ENCODE assay signal across 10 cellular contexts in genomic region chr1:109718495-109718894, GRCh38. TPM values are rescaled to one million over a fixed set of nuclear protein-coding genes. Genes with fewer than 3 reads are reported as not detected.
A peak's percentile ranks its signal among the peaks of the same experiment; 100 is the strongest.
DNase-seq lines count a peak whose midpoint lies in the region; ATAC-seq lines count a peak whose summit lies in the region.
"Had no signal": no experiment of that assay in that cellular context is flagged by ENCODE, and none has a peak within 500 bp of the region (broad histone marks: within the 10 kb centered on the region; RNA-seq: fewer than 3 reads in every experiment).

No MANE protein-coding gene starts in this region.

- H3F3A ChIP-seq in GM23248 (ENCODE audit: insufficient read depth), result peaks cover 19% of the 10 kb centered on the region

- H3K36me3 ChIP-seq in GM23248 (ENCODE audit: low read depth), result no peaks in the 10 kb centered on the region

- no peaks in the 10 kb centered on the region for H3K36me3 Mint-ChIP-seq in activated T-helper 17 cell treated with anti-CD3 and anti-CD28 coated beads, Interleukin-2, amount 50 U/mL, for 72 hours (ENCODE audit: low read depth)
- H3K36me3 Mint-ChIP-seq: immature natural killer cell had no signal

- peak overlapping the region; percentile 70 for H3K27ac ChIP-seq in GM23248
- H3K27ac ChIP-seq: testis had no signal

- no peak overlapping the region for H3K27ac Mint-ChIP-seq in activated T-helper 17 cell treated with anti-CD3 and anti-CD28 coated beads, Interleukin-2, amount 50 U/mL, for 72 hours
- H3K27ac Mint-ChIP-seq: activated CD4-positive, alpha-beta T cell treated with anti-CD3 and anti-CD28 coated beads, Interleukin-2, amount 10 ng/mL, durations not matched to agents 7 days and 5 days; immature natural killer cell had no signal

- H3K9me2 ChIP-seq in GM23248 (ENCODE audit: insufficient read depth), result no peaks in the 10 kb centered on the region

- peak overlapping the region; percentile 31; the same call in 1 of the 2 replicates for H3K9ac ChIP-seq in GM23248

- ATAC-seq in left lobe of liver, result peak; percentile 89
- no peak for ATAC-seq in stimulated activated naive CD8-positive, alpha-beta T cell treated with anti-CD3 and anti-CD28 coated beads, Interleukin-15, Interleukin-2, amounts not matched to agents 100 U/mL and 50 U/mL, for 24 hours
- ATAC-seq in activated T-helper 17 cell treated with anti-CD3 and anti-CD28 coated beads, Interleukin-2, amount 50 U/mL, for 72 hours (replicated peaks), result no peak

- peaks cover 25% of the 10 kb centered on the region for H3K27me3 Mint-ChIP-seq in activated T-helper 17 cell treated with anti-CD3 and anti-CD28 coated beads, Interleukin-2, amount 50 U/mL, for 72 hours

- no peaks in the 10 kb centered on the region for H3K79me2 ChIP-seq in GM23248 (ENCODE audit: insufficient read depth)

- DNase-seq in GM23248 (peak; percentile 25), RPMI7951 (ENCODE audit: low read depth) (peak; percentile 39), left lobe of liver (ENCODE audit: low spot score) (no peak), GM19238 (ENCODE audit: insufficient read length, low spot score) (no peak)
- DNase-seq in stimulated activated naive CD8-positive, alpha-beta T cell treated with anti-CD3 and anti-CD28 coated beads, Interleukin-15, Interleukin-2, amounts not matched to agents 100 U/mL and 50 U/mL, for 24 hours, result no peak
- DNase-seq: activated CD4-positive, alpha-beta T cell treated with anti-CD3 and anti-CD28 coated beads, Interleukin-2, amount 10 ng/mL, durations not matched to agents 7 days and 5 days; immature natural killer cell; NCI-H774; testis had no signal

- peaks cover 21% of the 10 kb centered on the region for H3K4me1 ChIP-seq in GM23248 (ENCODE audit: insufficient read depth)

- H3K9me3 ChIP-seq in GM23248 (ENCODE audit: low read depth), result no peaks in the 10 kb centered on the region
- H3K9me3 ChIP-seq: testis had no signal

- H4K20me1 ChIP-seq in GM23248 (ENCODE audit: insufficient read depth), result no peaks in the 10 kb centered on the region

- H3K9me3 Mint-ChIP-seq in activated T-helper 17 cell treated with anti-CD3 and anti-CD28 coated beads, Interleukin-2, amount 50 U/mL, for 72 hours, result no peaks in the 10 kb centered on the region
- H3K9me3 Mint-ChIP-seq: activated CD4-positive, alpha-beta T cell treated with anti-CD3 and anti-CD28 coated beads, Interleukin-2, amount 10 ng/mL, durations not matched to agents 7 days and 5 days; immature natural killer cell had no signal

- no peak overlapping the region for H3K4me3 ChIP-seq in GM23248
- H3K4me3 ChIP-seq: testis had no signal

- H3K4me3 Mint-ChIP-seq in activated T-helper 17 cell treated with anti-CD3 and anti-CD28 coated beads, Interleukin-2, amount 50 U/mL, for 72 hours, result no peak overlapping the region
- H3K4me3 Mint-ChIP-seq: activated CD4-positive, alpha-beta T cell treated with anti-CD3 and anti-CD28 coated beads, Interleukin-2, amount 10 ng/mL, durations not matched to agents 7 days and 5 days; immature natural killer cell had no signal

- no peak overlapping the region for H2AFZ ChIP-seq in GM23248

- peak overlapping the region; percentile 55 for H3K4me2 ChIP-seq in GM23248 (ENCODE audit: unreplicated experiment)

- H3K4me1 Mint-ChIP-seq in activated T-helper 17 cell treated with anti-CD3 and anti-CD28 coated beads, Interleukin-2, amount 50 U/mL, for 72 hours, result no peaks in the 10 kb centered on the region
- H3K4me1 Mint-ChIP-seq: immature natural killer cell had no signal

- in situ Hi-C loops in GM23248 (cut with MboI), result no loop called here

- WGBS in GM23248 (ENCODE audit: low coverage in 1 of 2, low lambda C conversion rate in 2 of 2, missing lambda C conversion rate in 2 of 2), 2 experiments, result 87 to 88% methylated on average over 2 of the region's 2 CpGs

- no peaks in the 10 kb centered on the region for H3K27me3 ChIP-seq in GM23248 (replicated peaks; ENCODE audit: insufficient read depth)
- H3K27me3 ChIP-seq: testis had no signal

RNA-seq across cellular contexts. Expression of gene GSTM5, which starts 6.4 kb away (rescaled TPM):
- total RNA-seq in GM23248 (2014; rRNA removed; shearing (Covaris generic)), result 1.5 and 2.4 TPM in 2 replicates
- 2.5 and 3.8 TPM in 2 replicates for polyA plus RNA-seq in GM23248 (2016; fragmentation: Nextera tagmentation; extraction: Ambion mirVana)
- total RNA-seq in RPMI7951 (2014; rRNA removed; shearing (Covaris generic)), result 0.48 TPM in 1 of 2 replicates, not detected in the other
- 0.10 TPM for total RNA-seq in left lobe of liver
- total RNA-seq in activated T-helper 17 cell treated with anti-CD3 and anti-CD28 coated beads, Interleukin-2, amount 50 U/mL, for 72 hours, result not detected

RNA-seq across cellular contexts. Expression of gene GSTM3, which starts 22.3 kb away (rescaled TPM):
- total RNA-seq in GM23248 (2014; rRNA removed; shearing (Covaris generic)), result 28.7 and 30.0 TPM in 2 replicates
- polyA plus RNA-seq in GM23248 (2016; fragmentation: Nextera tagmentation; extraction: Ambion mirVana), result 75.2 and 81.0 TPM in 2 replicates
- total RNA-seq in RPMI7951 (2014; rRNA removed; shearing (Covaris generic)), result 229 and 247 TPM in 2 replicates
- 3.0 TPM for total RNA-seq in left lobe of liver
- total RNA-seq in activated T-helper 17 cell treated with anti-CD3 and anti-CD28 coated beads, Interleukin-2, amount 50 U/mL, for 72 hours, result 10 to 100 TPM in 1 of 2 donors, 1 to 10 TPM in 1; 8.9 to 30.2 TPM

RNA-seq across cellular contexts. Expression of gene GSTM1, which starts 30.9 kb away (rescaled TPM):
- total RNA-seq in GM23248 (2014; rRNA removed; shearing (Covaris generic)), result not detected in 2 replicates
- not detected in 2 replicates for polyA plus RNA-seq in GM23248 (2016; fragmentation: Nextera tagmentation; extraction: Ambion mirVana)
- 0.12 TPM in 1 of 2 replicates, not detected in the other for total RNA-seq in RPMI7951 (2014; rRNA removed; shearing (Covaris generic))
- not detected for total RNA-seq in left lobe of liver
- 10 to 100 TPM in 1 of 2 donors, not detected in 1; 86.5 TPM for total RNA-seq in activated T-helper 17 cell treated with anti-CD3 and anti-CD28 coated beads, Interleukin-2, amount 50 U/mL, for 72 hours
- total RNA-seq: testis had no signal

RNA-seq across cellular contexts. Expression of gene EPS8L3, which starts 45.2 kb away (rescaled TPM):
- total RNA-seq in GM23248 (2014; rRNA removed; shearing (Covaris generic)), result not detected in 2 replicates
- polyA plus RNA-seq in GM23248 (2016; fragmentation: Nextera tagmentation; extraction: Ambion mirVana), result not detected in 2 replicates
- total RNA-seq in RPMI7951 (2014; rRNA removed; shearing (Covaris generic)), result not detected in 2 replicates
- 0.15 TPM for total RNA-seq in left lobe of liver
- total RNA-seq in activated T-helper 17 cell treated with anti-CD3 and anti-CD28 coated beads, Interleukin-2, amount 50 U/mL, for 72 hours, result not detected
- total RNA-seq: activated CD4-positive, alpha-beta T cell treated with anti-CD3 and anti-CD28 coated beads, Interleukin-2, amount 10 ng/mL, durations not matched to agents 7 days and 5 days had no signal

RNA-seq across cellular contexts. Expression of gene GSTM2, which starts 50.6 kb away (rescaled TPM):
- total RNA-seq in GM23248 (2014; rRNA removed; shearing (Covaris generic)), result 19.7 and 27.7 TPM in 2 replicates
- polyA plus RNA-seq in GM23248 (2016; fragmentation: Nextera tagmentation; extraction: Ambion mirVana), result 40.1 and 41.2 TPM in 2 replicates
- 17.5 and 17.6 TPM in 2 replicates for total RNA-seq in RPMI7951 (2014; rRNA removed; shearing (Covaris generic))
- total RNA-seq in left lobe of liver, result 15.1 TPM
- total RNA-seq in activated T-helper 17 cell treated with anti-CD3 and anti-CD28 coated beads, Interleukin-2, amount 50 U/mL, for 72 hours, result 10 to 100 TPM; 18.5 to 27.5 TPM

Comparison
In these comparisons a context has a peak if more than half of its experiments do, and no peak if none do; other contexts are left out.
1. DNase-seq: peak in GM23248 (single experiment) and RPMI7951 (single experiment); none in left lobe of liver (single experiment), stimulated activated naive CD8-positive, alpha-beta T cell treated with anti-CD3 and anti-CD28 coated beads, Interleukin-15, Interleukin-2, amounts not matched to agents 100 U/mL and 50 U/mL, for 24 hours (single experiment) and GM19238 (single experiment).